Comparison of ENCODE assay signal across 8 cellular contexts in genomic region chr13:102591988-102592781, GRCh38.
DNase-seq lines count a peak whose midpoint lies in the region; ATAC-seq and TF ChIP-seq lines count a peak whose summit lies in the region.

No MANE protein-coding gene starts in this region.

- peak overlapping the region; percentile 81 for H3K27ac ChIP-seq in RWPE1
- peak overlapping the region; percentile 56 for H3K27ac ChIP-seq in subcutaneous abdominal adipose tissue (ENCODE audit: low read depth, low read length)

- peak; percentile 50; the same call in 1 of the 2 replicates for TF ChIP-seq RAD21 in Ishikawa (IDR thresholded peaks at IDR 0.05; ENCODE audit: low read depth)

- peak overlapping the region in 3 of 5 donors; percentile 53 to 73 (median 66) for H3K9ac ChIP-seq in subcutaneous abdominal adipose tissue (ENCODE audit: low read length in 5 of 5)

- TF ChIP-seq CTCF in RWPE1 (conservative IDR thresholded peaks at IDR 0.05; ENCODE audit: low read depth) = peak; percentile 81

- peak; percentile 45 for ATAC-seq in GM21528 (IDR thresholded peaks at IDR 0.05; ENCODE audit: low FRiP score, unreplicated experiment)

- H3K4me3 ChIP-seq in neuron (ENCODE audit: low read length) (peak overlapping the region; percentile 74), subcutaneous abdominal adipose tissue (ENCODE audit: low read depth in 1 of 5, low read length in 5 of 5) (peak overlapping the region; percentile 62 to 90 (median 76))

- CTCF ChIA-PET in RWPE1 (lab: Yijun Ruan, JAX) = interaction anchor here (0.6 to 1.7 kb wide), 5 partner anchors 9 to 254 kb away, joined by 3 to 8 read pairs (median 3); partner anchors contain the start of gene ERCC5

- peak overlapping the region; percentile 81 for H2AFZ ChIP-seq in neuron (ENCODE audit: low read depth, low read length)

- POLR2A ChIA-PET in RWPE1 (lab: Yijun Ruan, JAX; ENCODE audit: low non-redundant PET) = interaction anchor here (0.6 kb wide), 1 partner anchor 205 kb away, joined by 3 read pairs; no protein-coding TSS in a partner anchor

- H3K9me3 ChIP-seq in neuron (ENCODE audit: low read length) (no peaks in the 10 kb centered on the region), subcutaneous abdominal adipose tissue (ENCODE audit: control insufficient read depth in 5 of 5, low read length in 5 of 5) (no peaks in the 10 kb centered on the region)

- H3K36me3 ChIP-seq in neuron (ENCODE audit: insufficient read depth, low read length) (no peaks in the 10 kb centered on the region), subcutaneous abdominal adipose tissue (ENCODE audit: control insufficient read depth in 5 of 5, insufficient read depth in 5 of 5, low read length in 5 of 5) (no peaks in the 10 kb centered on the region)

- peak; percentile 7 for DNase-seq in DMS53 treated with DMSO at 0.1 percent for 48 hours (lab: John Stamatoyannopoulos, UW; ENCODE audit: unreplicated experiment)
- DNase-seq in RWPE1 (ENCODE audit: low spot score) = peak; percentile 40
- DNase-seq in activated gamma-delta T cell (lab: John Stamatoyannopoulos, UW) = peak; percentile 17
- peak; percentile 56 for DNase-seq in foreskin melanocyte

- no peaks in the 10 kb centered on the region for H3K27me3 ChIP-seq in neuron (ENCODE audit: insufficient read depth, low read length)
- H3K27me3 ChIP-seq in subcutaneous abdominal adipose tissue (ENCODE audit: control insufficient read depth in 5 of 5, insufficient read depth in 4 of 5, low read length in 5 of 5) = no peaks in the 10 kb centered on the region

- H3K4me1 ChIP-seq in neuron (ENCODE audit: insufficient read depth, low read length) = peaks cover 15% of the 10 kb centered on the region
- H3K4me1 ChIP-seq in subcutaneous abdominal adipose tissue (ENCODE audit: control insufficient read depth in 5 of 5, insufficient read depth in 5 of 5, low read length in 5 of 5) = peaks cover 0 to 29% (median 22%) of the 10 kb centered on the region in 5 donors

- TF ChIP-seq EP300 in Ishikawa (IDR thresholded peaks at IDR 0.05; ENCODE audit: borderline replicate concordance) = no peak

TF ChIP-seq in Ishikawa, 13 proteins besides CTCF, POLR2A, EP300 and RAD21:
- TF ChIP-seq USF1 (IDR thresholded peaks at IDR 0.05) (peak; percentile 27; the same call in 1 of the 2 replicates), REST (IDR thresholded peaks at IDR 0.05; ENCODE audit: low read depth) (no peak), NFIC (IDR thresholded peaks at IDR 0.05) (no peak), EGR1 (IDR thresholded peaks at IDR 0.05) (peak; percentile 52; the same call in 1 of the 2 replicates), MAX (IDR thresholded peaks at IDR 0.05) (no peak), FOXM1 (IDR thresholded peaks at IDR 0.05; ENCODE audit: borderline replicate concordance, low read depth) (no peak), CEBPB (IDR thresholded peaks at IDR 0.05) (peak; percentile 51), TCF12 (IDR thresholded peaks at IDR 0.05; ENCODE audit: low read depth) (no peak), ZBTB7A (IDR thresholded peaks at IDR 0.05; ENCODE audit: low read depth) (no peak)
TF ChIP-seq in Ishikawa: peak in this region for 3.

Comparison
In these comparisons a context has a peak if more than half of its experiments do, and no peak if none do; other contexts are left out.
1. Peak in every context shown above with its lines: DNase-seq, ATAC-seq, H3K4me3 ChIP-seq and H3K27ac ChIP-seq.